In genomic region chr5:151719228-151719861, GRCh38 we compare ENCODE assay signal across 8 cellular contexts. TPM values are rescaled to one million over a fixed set of nuclear protein-coding genes. Genes with fewer than 3 reads are reported as not detected.
A peak's percentile ranks its signal among the peaks of the same experiment; 100 is the strongest.
DNase-seq lines count a peak whose midpoint lies in the region; ATAC-seq and TF ChIP-seq lines count a peak whose summit lies in the region.

No MANE protein-coding gene starts in this region.

- no peaks in the 10 kb centered on the region for H4K20me1 ChIP-seq in OCI-LY3 (ENCODE audit: insufficient read depth, low read length)

- 74 to 83% methylated on average over 4 of the region's 4 CpGs for WGBS in esophagus squamous epithelium, 2 donors

- H3K4me2 ChIP-seq in OCI-LY3 (ENCODE audit: low read length) = peak overlapping the region; percentile 89; the same call in 1 of the 2 replicates
- H3K4me2 ChIP-seq in skeletal muscle satellite cell (ENCODE audit: low read length) = peak overlapping the region; percentile 45

- H3K27me3 ChIP-seq in OCI-LY3 (ENCODE audit: low read depth, low read length) = no peaks in the 10 kb centered on the region
- no peaks in the 10 kb centered on the region for H3K27me3 ChIP-seq in esophagus squamous epithelium
- no peaks in the 10 kb centered on the region for H3K27me3 ChIP-seq in skeletal muscle satellite cell (ENCODE audit: control insufficient read depth, insufficient read depth, low read length)

- H3K79me2 ChIP-seq in OCI-LY3 (ENCODE audit: low read length) = no peaks in the 10 kb centered on the region

- TF ChIP-seq CTCF in OCI-LY3 (IDR thresholded peaks at IDR 0.05; ENCODE audit: low read depth, low read length) = peak; percentile 52
- peak in 5 of 6 experiments; percentile 24 to 65 (median 48) for TF ChIP-seq CTCF in esophagus squamous epithelium (IDR thresholded peaks at IDR 0.05)

- no peaks in the 10 kb centered on the region for H3K36me3 ChIP-seq in OCI-LY3 (replicated peaks; ENCODE audit: low read depth, low read length)
- no peaks in the 10 kb centered on the region for H3K36me3 ChIP-seq in esophagus squamous epithelium
- H3K36me3 ChIP-seq in skeletal muscle satellite cell (ENCODE audit: insufficient read depth, low read length) = no peaks in the 10 kb centered on the region

- no peak overlapping the region for H2AFZ ChIP-seq in OCI-LY3 (ENCODE audit: low read depth, low read length)

- ATAC-seq in GM18909 (IDR thresholded peaks at IDR 0.05; ENCODE audit: poor library complexity, unreplicated experiment) = no peak

- H3K4me3 ChIP-seq in OCI-LY3 (ENCODE audit: low read length) (no peak overlapping the region), esophagus squamous epithelium (no peak overlapping the region), skeletal muscle satellite cell (ENCODE audit: low read length) (peak overlapping the region; percentile 16)

- H3K4me1 ChIP-seq in OCI-LY3 (ENCODE audit: low read length) (peaks cover 40% of the 10 kb centered on the region), esophagus squamous epithelium (peaks cover 0 to 20% (median 7%) of the 10 kb centered on the region in 3 donors), skeletal muscle satellite cell (ENCODE audit: control insufficient read depth, insufficient read depth, low read length) (peaks cover 20% of the 10 kb centered on the region)

- intact Hi-C loops in esophagus squamous epithelium (cut with DNase I) = no loop called here

- H3K9me3 ChIP-seq in OCI-LY3 (ENCODE audit: insufficient read depth, low read length) (no peaks in the 10 kb centered on the region), esophagus squamous epithelium (no peaks in the 10 kb centered on the region), skeletal muscle satellite cell (replicated peaks; ENCODE audit: low read length) (no peaks in the 10 kb centered on the region)

- TF ChIP-seq POLR2A in esophagus squamous epithelium (IDR thresholded peaks at IDR 0.05) = no peak

- H3K27ac ChIP-seq in OCI-LY3 (ENCODE audit: low read length) (no peak overlapping the region), esophagus squamous epithelium (peak overlapping the region in 1 of 4 donors; percentile 13)

- no peak overlapping the region for H3K9ac ChIP-seq in OCI-LY3 (ENCODE audit: low read length)
- H3K9ac ChIP-seq in skeletal muscle satellite cell (ENCODE audit: low read depth, low read length) = peak overlapping the region; percentile 49

- DNase-seq in NCI-H748 (lab: John Stamatoyannopoulos, UW; ENCODE audit: unreplicated experiment) (peak; percentile 20), NCI-H748 treated with DMSO at 0.1 percent for 48 hours (lab: John Stamatoyannopoulos, UW) (no peak), esophagus squamous epithelium (lab: John Stamatoyannopoulos, UW) (no peak), OCI-M2 (lab: John Stamatoyannopoulos, UW; ENCODE audit: unreplicated experiment) (no peak)
- no peak for DNase-seq in activated T-cell treated with anti-CD3 and anti-CD28 coated beads, Interleukin-2, amount 50 U/mL, for 1 hour

RNA-seq across cellular contexts. Expression of gene SPARC, which starts 32.6 kb away (rescaled TPM):
- total RNA-seq in esophagus squamous epithelium = 100 to 1,000 TPM in 1 of 4 donors, 10 to 100 TPM in 3; 14.9 to 164 (median 61.9) TPM
- total RNA-seq in skeletal muscle satellite cell (2012; rRNA removed) = 652 and 1,273 TPM in 2 replicates

RNA-seq across cellular contexts. Expression of gene ATOX1, which starts 39.1 kb away (rescaled TPM):
- total RNA-seq in esophagus squamous epithelium = 100 to 1,000 TPM in 1 of 4 donors, 10 to 100 TPM in 3; 56.0 to 109 (median 74.5) TPM
- total RNA-seq in skeletal muscle satellite cell (2012; rRNA removed) = 81.4 and 100 TPM in 2 replicates

RNA-seq across cellular contexts. Expression of gene G3BP1, which starts 52.4 kb away (rescaled TPM):
- 100 to 1,000 TPM in 3 of 4 donors, 10 to 100 TPM in 1; 99.8 to 119 (median 109) TPM for total RNA-seq in esophagus squamous epithelium
- 161 and 166 TPM in 2 replicates for total RNA-seq in skeletal muscle satellite cell (2012; rRNA removed)
